10 cellular contexts compared by ENCODE assay signal in genomic region chr5:17343675-17344074, GRCh38.
DNase-seq lines count a peak whose midpoint lies in the region; ATAC-seq, FAIRE-seq and TF ChIP-seq lines count a peak whose summit lies in the region.
"Had no signal": no experiment of that assay in that cellular context is flagged by ENCODE, and none has a peak within 500 bp of the region (broad histone marks: within the 10 kb centered on the region; RNA-seq: fewer than 3 reads in every experiment).

No MANE protein-coding gene starts in this region.

- peak; percentile 25 for DNase-seq in SIG-M5 treated with dmso at 0.1 percent for 504 hours (lab: John Stamatoyannopoulos, UW; ENCODE audit: unreplicated experiment)
- DNase-seq in SIG-M5 (lab: John Stamatoyannopoulos, UW) = no peak
- peak; percentile 43 to 71 for DNase-seq in SW 1271 (lab: John Stamatoyannopoulos, UW)
- peak in 1 of 6 donors; percentile 13 for DNase-seq in pancreas
- no peak for DNase-seq in T-cell
- DNase-seq in KBM-7 = no peak
- no peak for DNase-seq in Right ventricle myocardium inferior (ENCODE audit: missing footprints)
- DNase-seq: DND-41 had no signal

- no peak overlapping the region for H3K27ac ChIP-seq in pancreas

- H3K9me3 Mint-ChIP-seq in T-cell = peaks cover 6 to 12% (median 12%) of the 10 kb centered on the region in 3 donors

- no peaks in the 10 kb centered on the region for H3K4me1 Mint-ChIP-seq in T-cell

- H3K27me3 ChIP-seq in pancreas = peaks cover 0 to 3% (median 0%) of the 10 kb centered on the region in 4 donors

- H3K9me3 ChIP-seq in pancreas = no peaks in the 10 kb centered on the region

- CTCF ChIA-PET in T-cell (lab: Charles Lee) = no interaction called here

- H3K36me3 Mint-ChIP-seq in T-cell = no peaks in the 10 kb centered on the region
- H3K36me3 Mint-ChIP-seq: activated naive CD8-positive, alpha-beta T cell had no signal

- POLR2A ChIA-PET in T-cell (lab: Charles Lee) = no interaction called here

- no peak overlapping the region for H3K4me3 ChIP-seq in pancreas

- in situ Hi-C loops in KBM-7 (cut with MboI; ENCODE audit: low pct_unique_long_range_greater_than_20kb, low sequenced_read_pairs) = no loop called here

- TF ChIP-seq CTCF in pancreas (IDR thresholded peaks at IDR 0.05) = no peak

- intact Hi-C loops in pancreas (cut with DNase I) = no loop called here
- intact Hi-C loops in Right ventricle myocardium inferior (cut with DNase I) = no loop called here

- no peak overlapping the region for H3K4me3 Mint-ChIP-seq in T-cell
- H3K4me3 Mint-ChIP-seq: activated naive CD8-positive, alpha-beta T cell had no signal

- H3K27ac Mint-ChIP-seq in T-cell = no peak overlapping the region
- H3K27ac Mint-ChIP-seq: activated naive CD8-positive, alpha-beta T cell had no signal

- no peaks in the 10 kb centered on the region for H3K27me3 Mint-ChIP-seq in T-cell
- H3K27me3 Mint-ChIP-seq: activated naive CD8-positive, alpha-beta T cell had no signal

- ATAC-seq in HG03103 (IDR thresholded peaks at IDR 0.05; ENCODE audit: low read depth, unreplicated experiment) = peak; percentile 84
- ATAC-seq in pancreas = peak in 3 of 4 donors; percentile 40 to 86 (median 70)
- ATAC-seq in T-cell (replicated peaks in 1 of 4) = no peak
- no peak for ATAC-seq in Right ventricle myocardium inferior

- WGBS in pancreas, 2 donors = 31 to 34% methylated on average over 2 of the region's 2 CpGs

- FAIRE-seq in pancreas (lab: Jason Lieb, UNC) = no peak

- H3K4me1 ChIP-seq in pancreas = no peaks in the 10 kb centered on the region

- no peaks in the 10 kb centered on the region for H3K36me3 ChIP-seq in pancreas

Comparison
In these comparisons a context has a peak if more than half of its experiments do, and no peak if none do; other contexts are left out.
1. DNase-seq: peak in SIG-M5 treated with dmso at 0.1 percent for 504 hours (single experiment) and SW 1271 (2 of 2); none in SIG-M5 (single experiment), T-cell (0 of 34), KBM-7 (single experiment) and Right ventricle myocardium inferior (single experiment).
2. ATAC-seq: peak in HG03103 (single experiment) and pancreas (3 of 4); none in T-cell (0 of 4) and Right ventricle myocardium inferior (single experiment).